In the genomic region with DNA sequence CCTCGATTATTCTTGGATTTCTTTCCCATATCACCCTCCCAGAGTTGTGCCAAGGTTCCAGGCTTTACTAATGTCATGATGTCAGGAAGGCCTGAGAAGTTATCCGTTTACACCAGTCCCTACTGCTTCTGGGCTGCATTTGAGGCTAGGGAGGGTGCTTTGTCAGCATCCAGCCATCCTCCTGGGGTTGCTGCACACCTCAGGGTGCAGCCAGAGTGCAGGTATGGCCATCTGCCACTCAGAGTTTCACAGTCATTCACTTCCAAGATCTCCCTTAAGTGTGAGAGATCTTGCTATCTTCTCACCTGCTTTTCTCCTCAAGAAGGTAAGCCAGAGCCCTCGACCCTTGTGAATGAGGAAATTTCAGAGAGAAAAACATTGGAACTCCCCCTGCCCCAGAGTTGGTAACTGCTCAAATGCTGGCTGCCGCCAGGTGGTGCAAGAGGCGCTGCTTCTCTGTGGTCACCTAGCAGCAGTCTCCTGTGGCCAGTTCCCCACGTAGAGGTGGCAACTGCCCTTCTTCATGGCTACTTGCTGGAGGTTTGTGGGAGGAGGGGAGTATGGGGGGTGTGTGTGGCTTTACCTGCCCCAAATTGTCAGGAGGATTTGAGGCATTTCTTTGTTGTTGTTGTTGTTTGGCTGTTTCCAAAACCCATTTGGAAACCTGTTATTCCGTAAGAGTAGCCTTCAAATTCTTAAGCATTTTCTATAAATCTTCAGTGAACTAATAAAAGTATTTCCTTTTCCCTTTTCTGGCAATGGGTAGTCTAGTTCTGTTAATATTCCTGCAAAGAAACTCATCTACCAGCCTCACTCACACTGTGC, we compare ENCODE assay signal across 12 cellular contexts.
DNase-seq lines count a peak whose midpoint lies in the region; ATAC-seq, FAIRE-seq and TF ChIP-seq lines count a peak whose summit lies in the region.
"Had no signal": no experiment of that assay in that cellular context is flagged by ENCODE, and none has a peak within 500 bp of the region (broad histone marks: within the 10 kb centered on the region; RNA-seq: fewer than 3 reads in every experiment).

No MANE protein-coding gene starts in this region.

- no peak overlapping the region for H3K27ac Mint-ChIP-seq in activated naive CD8-positive, alpha-beta T cell treated with anti-CD3 and anti-CD28 coated beads for 36 hours
- H3K27ac Mint-ChIP-seq: T-helper 17 cell had no signal

- no peak overlapping the region for H3K4me3 Mint-ChIP-seq in activated naive CD8-positive, alpha-beta T cell treated with anti-CD3 and anti-CD28 coated beads for 36 hours
- H3K4me3 Mint-ChIP-seq: T-helper 17 cell had no signal

- no peaks in the 10 kb centered on the region for H3K4me1 Mint-ChIP-seq in activated naive CD8-positive, alpha-beta T cell treated with anti-CD3 and anti-CD28 coated beads for 36 hours

- no TSS peak for BruUV-seq in OCI-LY7 (replicated peaks; lab: Mats Ljungman, UMichigan)

- TF ChIP-seq CTCF in OCI-LY7 (conservative IDR thresholded peaks at IDR 0.05; ENCODE audit: low read length) (peak; percentile 87), fibroblast of the aortic adventitia (IDR thresholded peaks at IDR 0.05; ENCODE audit: insufficient read depth, low read length) (peak; percentile 23)

- H3K27me3 ChIP-seq in small intestine (ENCODE audit: control insufficient read depth in 2 of 2, insufficient read depth in 2 of 2, low read length in 2 of 2) = no peaks in the 10 kb centered on the region
- H3K27me3 ChIP-seq: BLaER1 had no signal

- H3K4me3 ChIP-seq in OCI-LY7 (ENCODE audit: low read depth, low read length, poor library complexity, severe bottlenecking) = no peak overlapping the region
- no peak overlapping the region for H3K4me3 ChIP-seq in fibroblast of the aortic adventitia (ENCODE audit: low read depth, low read length)
- no peak overlapping the region for H3K4me3 ChIP-seq in small intestine (ENCODE audit: low read depth in 1 of 2, low read length in 2 of 2)
- H3K4me3 ChIP-seq: BLaER1, dorsolateral prefrontal cortex had no signal

- H3K27ac ChIP-seq in OCI-LY7 (ENCODE audit: low read depth, low read length, poor library complexity, severe bottlenecking) (peak overlapping the region; percentile 17), small intestine (ENCODE audit: low read depth in 1 of 2, low read length in 1 of 2) (no peak overlapping the region)
- H3K27ac ChIP-seq: BLaER1, dorsolateral prefrontal cortex had no signal

- H3K4me2 ChIP-seq in OCI-LY7 (ENCODE audit: low read length) = no peak overlapping the region
- H3K4me2 ChIP-seq: BLaER1 had no signal

- H3K79me2 ChIP-seq in OCI-LY7 (ENCODE audit: insufficient read depth, low read depth, low read length) = peaks cover 72% of the 10 kb centered on the region

- peak; percentile 23 for ATAC-seq in Right ventricle myocardium superior (ENCODE audit: poor library complexity)
- no peak for ATAC-seq in left cardiac atrium
- ATAC-seq: T-helper 17 cell had no signal

- H3K4me1 ChIP-seq in OCI-LY7 (ENCODE audit: insufficient read depth, low read length, poor library complexity, severe bottlenecking) = peaks cover 17% of the 10 kb centered on the region
- no peaks in the 10 kb centered on the region for H3K4me1 ChIP-seq in small intestine (ENCODE audit: control insufficient read depth in 2 of 2, insufficient read depth in 1 of 2, low read depth in 1 of 2, low read length in 1 of 2)
- H3K4me1 ChIP-seq: BLaER1 had no signal

- peaks cover 69% of the 10 kb centered on the region for H3K36me3 ChIP-seq in OCI-LY7 (ENCODE audit: insufficient read depth, low read length)
- peaks cover 0 to 2% of the 10 kb centered on the region in 2 donors for H3K36me3 ChIP-seq in small intestine (ENCODE audit: control insufficient read depth in 2 of 2, insufficient read depth in 2 of 2, low read length in 2 of 2)
- H3K36me3 ChIP-seq: BLaER1 had no signal

- FAIRE-seq in small intestine (lab: Jason Lieb, UNC) = no peak

- no peaks in the 10 kb centered on the region for H3K9me3 Mint-ChIP-seq in activated naive CD8-positive, alpha-beta T cell treated with anti-CD3 and anti-CD28 coated beads for 36 hours

- H3K27me3 Mint-ChIP-seq in activated naive CD8-positive, alpha-beta T cell treated with anti-CD3 and anti-CD28 coated beads for 36 hours = peaks cover 4% of the 10 kb centered on the region

- 65 to 79% (median 69%) methylated on average over 7 of the region's 7 CpGs for WGBS in small intestine, 3 donors

- no peak for DNase-seq in Right ventricle myocardium superior
- DNase-seq in left cardiac atrium = no peak
- DNase-seq in OCI-LY7 (ENCODE audit: low spot score) = peak; percentile 55
- no peak for DNase-seq in fibroblast of the aortic adventitia (ENCODE audit: low read depth)
- DNase-seq in small intestine = peak; percentile 27
- DNase-seq in nucleus accumbens (lab: John Stamatoyannopoulos, UW) = no peak
- no peak for DNase-seq in activated naive CD8-positive, alpha-beta T cell treated with anti-CD3 and anti-CD28 coated beads for 36 hours
- no peak for DNase-seq in NOMO-1 treated with DMSO at 0.1 percent for 48 hours (lab: John Stamatoyannopoulos, UW; ENCODE audit: unreplicated experiment)
- DNase-seq: dorsolateral prefrontal cortex, NCI-H2029 treated with DMSO at 0.1 percent for 48 hours, T-helper 17 cell had no signal

- no peaks in the 10 kb centered on the region for H4K20me1 ChIP-seq in OCI-LY7 (ENCODE audit: insufficient read depth, low read length)
- H4K20me1 ChIP-seq: BLaER1 had no signal

- POLR2A ChIA-PET in OCI-LY7 (lab: Charles Lee) = interaction anchor here (0.7 to 1.1 kb wide), 4 partner anchors 9 to 13 kb away, joined by 3 to 4 read pairs (median 4); no protein-coding TSS in a partner anchor

- no peaks in the 10 kb centered on the region for H3K9me2 ChIP-seq in OCI-LY7 (ENCODE audit: insufficient read depth, low read length)

- intact Hi-C loops in Right ventricle myocardium superior (cut with DNase I) = no loop called here
- intact Hi-C loops in left cardiac atrium (cut with DNase I) = no loop called here
- intact Hi-C loops in OCI-LY7 (cut with micrococcal nuclease; ENCODE audit: unreplicated experiment) = no loop called here

- peaks cover 2% of the 10 kb centered on the region for H3K36me3 Mint-ChIP-seq in activated naive CD8-positive, alpha-beta T cell treated with anti-CD3 and anti-CD28 coated beads for 36 hours

- no peak overlapping the region for H2AFZ ChIP-seq in OCI-LY7 (ENCODE audit: low read length)

- CTCF ChIA-PET in OCI-LY7 (lab: Charles Lee; ENCODE audit: unreplicated experiment) = no interaction called here

- H3K9me3 ChIP-seq in OCI-LY7 (ENCODE audit: low read length) (no peaks in the 10 kb centered on the region), small intestine (ENCODE audit: control insufficient read depth, low read depth) (no peaks in the 10 kb centered on the region)

Comparison
In these comparisons a context has a peak if more than half of its experiments do, and no peak if none do; other contexts are left out.
1. DNase-seq: peak in OCI-LY7 (single experiment) and small intestine (single experiment); none in Right ventricle myocardium superior (single experiment), left cardiac atrium (single experiment), fibroblast of the aortic adventitia (single experiment), nucleus accumbens (0 of 56), activated naive CD8-positive, alpha-beta T cell treated with anti-CD3 and anti-CD28 coated beads for 36 hours (single experiment) and NOMO-1 treated with DMSO at 0.1 percent for 48 hours (single experiment).